In the genomic region with DNA sequence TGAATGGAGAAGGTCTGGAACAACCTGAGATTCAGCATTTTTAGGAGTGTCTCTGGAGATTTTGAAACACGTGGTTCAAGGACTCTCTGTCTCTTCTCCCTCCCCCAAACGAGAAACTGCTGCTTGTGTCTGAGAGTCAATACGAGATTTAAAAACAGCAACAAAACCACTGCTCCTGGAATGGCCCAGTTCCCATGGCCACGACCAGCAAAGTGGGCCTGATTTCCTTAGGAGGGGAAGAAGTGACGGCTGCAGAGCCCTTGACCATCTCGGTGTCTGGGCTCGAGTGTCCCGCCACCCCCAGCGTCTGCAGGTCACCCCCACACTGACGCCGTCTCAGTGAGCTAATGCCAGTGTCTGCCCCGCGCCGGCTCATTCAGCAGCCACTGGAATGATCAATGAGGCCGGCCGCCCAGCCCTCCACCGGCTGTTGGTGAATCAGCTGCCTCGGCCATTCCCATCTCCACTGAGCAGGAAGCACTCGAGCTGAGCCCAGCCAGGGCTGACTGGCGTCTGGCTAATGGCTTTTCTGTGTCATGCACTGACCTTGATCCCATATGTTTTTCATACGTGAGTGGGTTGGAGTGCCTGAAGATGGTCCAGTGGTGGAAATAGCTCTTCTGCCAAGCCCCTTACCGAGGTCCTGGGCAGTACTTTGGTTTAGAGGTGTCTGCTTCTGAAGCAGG, we compare ENCODE assay signal across 1 cellular context.
TF ChIP-seq lines count a peak whose summit lies in the region.

No MANE protein-coding gene starts in this region.

TF ChIP-seq in HepG2, 621 proteins besides CTCF, POLR2A, EP300 and RAD21 (continued from another document and continues in another):
- TF ChIP-seq, protein P1, sequence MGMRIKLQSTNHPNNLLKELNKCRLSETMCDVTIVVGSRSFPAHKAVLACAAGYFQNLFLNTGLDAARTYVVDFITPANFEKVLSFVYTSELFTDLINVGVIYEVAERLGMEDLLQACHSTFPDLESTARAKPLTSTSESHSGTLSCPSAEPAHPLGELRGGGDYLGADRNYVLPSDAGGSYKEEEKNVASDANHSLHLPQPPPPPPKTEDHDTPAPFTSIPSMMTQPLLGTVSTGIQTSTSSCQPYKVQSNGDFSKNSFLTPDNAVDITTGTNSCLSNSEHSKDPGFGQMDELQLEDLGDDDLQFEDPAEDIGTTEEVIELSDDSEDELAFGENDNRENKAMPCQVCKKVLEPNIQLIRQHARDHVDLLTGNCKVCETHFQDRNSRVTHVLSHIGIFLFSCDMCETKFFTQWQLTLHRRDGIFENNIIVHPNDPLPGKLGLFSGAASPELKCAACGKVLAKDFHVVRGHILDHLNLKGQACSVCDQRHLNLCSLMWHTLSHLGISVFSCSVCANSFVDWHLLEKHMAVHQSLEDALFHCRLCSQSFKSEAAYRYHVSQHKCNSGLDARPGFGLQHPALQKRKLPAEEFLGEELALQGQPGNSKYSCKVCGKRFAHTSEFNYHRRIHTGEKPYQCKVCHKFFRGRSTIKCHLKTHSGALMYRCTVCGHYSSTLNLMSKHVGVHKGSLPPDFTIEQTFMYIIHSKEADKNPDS (CRISPR knock-in tag; IDR thresholded peaks at IDR 0.05), result no peak
- 0 out of 2 replicates have a peak, but pooled peaks have one; percentile 13 for TF ChIP-seq MAZ (IDR thresholded peaks at IDR 0.05; ENCODE audit: borderline replicate concordance, low read depth, low read length)
- 0 out of 2 replicates have a peak, but pooled peaks have one; percentile 28 for TF ChIP-seq MAZ (CRISPR knock-in tag; IDR thresholded peaks at IDR 0.05; ENCODE audit: low read depth)
- TF ChIP-seq ZNF251 (CRISPR knock-in tag; IDR thresholded peaks at IDR 0.05), result no peak
- TF ChIP-seq, protein P2, sequence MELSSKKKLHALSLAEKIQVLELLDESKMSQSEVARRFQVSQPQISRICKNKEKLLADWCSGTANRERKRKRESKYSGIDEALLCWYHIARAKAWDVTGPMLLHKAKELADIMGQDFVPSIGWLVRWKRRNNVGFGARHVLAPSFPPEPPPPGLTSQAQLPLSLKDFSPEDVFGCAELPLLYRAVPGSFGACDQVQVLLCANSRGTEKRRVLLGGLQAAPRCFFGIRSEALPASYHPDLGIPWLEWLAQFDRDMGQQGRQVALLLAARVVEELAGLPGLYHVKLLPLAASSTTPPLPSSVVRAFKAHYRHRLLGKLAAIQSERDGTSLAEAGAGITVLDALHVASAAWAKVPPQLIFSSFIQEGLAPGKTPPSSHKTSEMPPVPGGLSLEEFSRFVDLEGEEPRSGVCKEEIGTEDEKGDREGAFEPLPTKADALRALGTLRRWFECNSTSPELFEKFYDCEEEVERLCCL (CRISPR knock-in tag; IDR thresholded peaks at IDR 0.05; ENCODE audit: borderline replicate concordance), result no peak
- TF ChIP-seq, protein P3, sequence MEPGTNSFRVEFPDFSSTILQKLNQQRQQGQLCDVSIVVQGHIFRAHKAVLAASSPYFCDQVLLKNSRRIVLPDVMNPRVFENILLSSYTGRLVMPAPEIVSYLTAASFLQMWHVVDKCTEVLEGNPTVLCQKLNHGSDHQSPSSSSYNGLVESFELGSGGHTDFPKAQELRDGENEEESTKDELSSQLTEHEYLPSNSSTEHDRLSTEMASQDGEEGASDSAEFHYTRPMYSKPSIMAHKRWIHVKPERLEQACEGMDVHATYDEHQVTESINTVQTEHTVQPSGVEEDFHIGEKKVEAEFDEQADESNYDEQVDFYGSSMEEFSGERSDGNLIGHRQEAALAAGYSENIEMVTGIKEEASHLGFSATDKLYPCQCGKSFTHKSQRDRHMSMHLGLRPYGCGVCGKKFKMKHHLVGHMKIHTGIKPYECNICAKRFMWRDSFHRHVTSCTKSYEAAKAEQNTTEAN (CRISPR knock-in tag; conservative IDR thresholded peaks at IDR 0.05), result no peak
- no peak for TF ChIP-seq FOXO4 (CRISPR knock-in tag; conservative IDR thresholded peaks at IDR 0.05)
- TF ChIP-seq, protein P4, sequence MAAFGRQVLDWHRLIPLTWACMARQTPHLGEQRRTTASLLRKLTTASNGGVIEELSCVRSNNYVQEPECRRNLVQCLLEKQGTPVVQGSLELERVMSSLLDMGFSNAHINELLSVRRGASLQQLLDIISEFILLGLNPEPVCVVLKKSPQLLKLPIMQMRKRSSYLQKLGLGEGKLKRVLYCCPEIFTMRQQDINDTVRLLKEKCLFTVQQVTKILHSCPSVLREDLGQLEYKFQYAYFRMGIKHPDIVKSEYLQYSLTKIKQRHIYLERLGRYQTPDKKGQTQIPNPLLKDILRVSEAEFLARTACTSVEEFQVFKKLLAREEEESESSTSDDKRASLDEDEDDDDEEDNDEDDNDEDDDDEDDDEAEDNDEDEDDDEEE (CRISPR knock-in tag; IDR thresholded peaks at IDR 0.05), result peak; percentile 28; the same call in 1 of the 2 replicates
- no peak for TF ChIP-seq ZBTB4 (CRISPR knock-in tag; IDR thresholded peaks at IDR 0.05; ENCODE audit: borderline replicate concordance)
- TF ChIP-seq SRY (CRISPR knock-in tag; IDR thresholded peaks at IDR 0.05), result no peak
- TF ChIP-seq RCOR2 (CRISPR knock-in tag; IDR thresholded peaks at IDR 0.05), result peak; percentile 51; the same call in 1 of the 2 replicates
- TF ChIP-seq CBX5 (CRISPR knock-in tag; IDR thresholded peaks at IDR 0.05; ENCODE audit: borderline replicate concordance), result no peak; the same call in 1 of the 2 replicates
- TF ChIP-seq, protein P5, sequence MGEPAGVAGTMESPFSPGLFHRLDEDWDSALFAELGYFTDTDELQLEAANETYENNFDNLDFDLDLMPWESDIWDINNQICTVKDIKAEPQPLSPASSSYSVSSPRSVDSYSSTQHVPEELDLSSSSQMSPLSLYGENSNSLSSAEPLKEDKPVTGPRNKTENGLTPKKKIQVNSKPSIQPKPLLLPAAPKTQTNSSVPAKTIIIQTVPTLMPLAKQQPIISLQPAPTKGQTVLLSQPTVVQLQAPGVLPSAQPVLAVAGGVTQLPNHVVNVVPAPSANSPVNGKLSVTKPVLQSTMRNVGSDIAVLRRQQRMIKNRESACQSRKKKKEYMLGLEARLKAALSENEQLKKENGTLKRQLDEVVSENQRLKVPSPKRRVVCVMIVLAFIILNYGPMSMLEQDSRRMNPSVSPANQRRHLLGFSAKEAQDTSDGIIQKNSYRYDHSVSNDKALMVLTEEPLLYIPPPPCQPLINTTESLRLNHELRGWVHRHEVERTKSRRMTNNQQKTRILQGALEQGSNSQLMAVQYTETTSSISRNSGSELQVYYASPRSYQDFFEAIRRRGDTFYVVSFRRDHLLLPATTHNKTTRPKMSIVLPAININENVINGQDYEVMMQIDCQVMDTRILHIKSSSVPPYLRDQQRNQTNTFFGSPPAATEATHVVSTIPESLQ (CRISPR knock-in tag; conservative IDR thresholded peaks at IDR 0.05), result no peak
- TF ChIP-seq HNRNPK (IDR thresholded peaks at IDR 0.05; ENCODE audit: low read depth, low read length, poor library complexity, severe bottlenecking), result no peak
- no peak for TF ChIP-seq ZNF558 (CRISPR knock-in tag; IDR thresholded peaks at IDR 0.05; ENCODE audit: borderline replicate concordance)
- peak; percentile 69 for TF ChIP-seq BCL6 (CRISPR knock-in tag; IDR thresholded peaks at IDR 0.05)
- peak; percentile 91 for TF ChIP-seq HDAC2 (CRISPR knock-in tag; IDR thresholded peaks at IDR 0.05)
- no peak for TF ChIP-seq PCBP1 (IDR thresholded peaks at IDR 0.05; ENCODE audit: borderline replicate concordance, low read depth, low read length)
- no peak for TF ChIP-seq ZNF75D (CRISPR knock-in tag; IDR thresholded peaks at IDR 0.05; ENCODE audit: borderline replicate concordance)
- no peak for TF ChIP-seq HNRNPL (IDR thresholded peaks at IDR 0.05; ENCODE audit: low read depth, low read length)
- TF ChIP-seq NFE2L1 (CRISPR knock-in tag; IDR thresholded peaks at IDR 0.05; ENCODE audit: borderline replicate concordance), result no peak
- 0 out of 2 replicates have a peak, but pooled peaks have one; percentile 55 for TF ChIP-seq KDM3A (CRISPR knock-in tag; IDR thresholded peaks at IDR 0.05; ENCODE audit: low read depth)
- TF ChIP-seq NR2F6 (IDR thresholded peaks at IDR 0.05), result no peak
- peak; percentile 60; the same call in 1 of the 2 replicates for TF ChIP-seq NR2F6 (CRISPR knock-in tag; IDR thresholded peaks at IDR 0.05)
- no peak for TF ChIP-seq ZNF781 (CRISPR knock-in tag; IDR thresholded peaks at IDR 0.05; ENCODE audit: borderline replicate concordance, not compliant biosample characterization)
- no peak for TF ChIP-seq ZNF121 (CRISPR knock-in tag; IDR thresholded peaks at IDR 0.05)
- TF ChIP-seq RFX1 (IDR thresholded peaks at IDR 0.05), result no peak
- TF ChIP-seq ZNF720 (CRISPR knock-in tag; IDR thresholded peaks at IDR 0.05), result no peak
- TF ChIP-seq TCF7 (IDR thresholded peaks at IDR 0.05; ENCODE audit: low read depth), result peak; percentile 76; the same call in 1 of the 2 replicates
- TF ChIP-seq, protein P6, sequence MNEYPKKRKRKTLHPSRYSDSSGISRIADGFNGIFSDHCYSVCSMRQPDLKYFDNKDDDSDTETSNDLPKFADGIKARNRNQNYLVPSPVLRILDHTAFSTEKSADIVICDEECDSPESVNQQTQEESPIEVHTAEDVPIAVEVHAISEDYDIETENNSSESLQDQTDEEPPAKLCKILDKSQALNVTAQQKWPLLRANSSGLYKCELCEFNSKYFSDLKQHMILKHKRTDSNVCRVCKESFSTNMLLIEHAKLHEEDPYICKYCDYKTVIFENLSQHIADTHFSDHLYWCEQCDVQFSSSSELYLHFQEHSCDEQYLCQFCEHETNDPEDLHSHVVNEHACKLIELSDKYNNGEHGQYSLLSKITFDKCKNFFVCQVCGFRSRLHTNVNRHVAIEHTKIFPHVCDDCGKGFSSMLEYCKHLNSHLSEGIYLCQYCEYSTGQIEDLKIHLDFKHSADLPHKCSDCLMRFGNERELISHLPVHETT (CRISPR knock-in tag; conservative IDR thresholded peaks at IDR 0.05), result no peak; the same call in 1 of the 2 replicates
- TF ChIP-seq ZNF280D (CRISPR knock-in tag; IDR thresholded peaks at IDR 0.05), result peak; percentile 69; the same call in 1 of the 2 replicates
- TF ChIP-seq, protein P7, sequence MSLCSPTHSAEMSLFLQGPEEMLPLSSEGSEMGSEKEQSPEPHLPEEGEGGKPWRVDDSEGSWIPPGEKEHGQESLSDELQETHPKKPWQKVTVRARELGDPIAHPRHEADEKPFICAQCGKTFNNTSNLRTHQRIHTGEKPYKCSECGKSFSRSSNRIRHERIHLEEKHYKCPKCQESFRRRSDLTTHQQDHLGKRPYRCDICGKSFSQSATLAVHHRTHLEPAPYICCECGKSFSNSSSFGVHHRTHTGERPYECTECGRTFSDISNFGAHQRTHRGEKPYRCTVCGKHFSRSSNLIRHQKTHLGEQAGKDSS (CRISPR knock-in tag; IDR thresholded peaks at IDR 0.05; ENCODE audit: borderline replicate concordance, low read depth), result no peak; the same call in 1 of the 2 replicates
